Comparison of ENCODE assay signal across 9 cellular contexts in the genomic region with DNA sequence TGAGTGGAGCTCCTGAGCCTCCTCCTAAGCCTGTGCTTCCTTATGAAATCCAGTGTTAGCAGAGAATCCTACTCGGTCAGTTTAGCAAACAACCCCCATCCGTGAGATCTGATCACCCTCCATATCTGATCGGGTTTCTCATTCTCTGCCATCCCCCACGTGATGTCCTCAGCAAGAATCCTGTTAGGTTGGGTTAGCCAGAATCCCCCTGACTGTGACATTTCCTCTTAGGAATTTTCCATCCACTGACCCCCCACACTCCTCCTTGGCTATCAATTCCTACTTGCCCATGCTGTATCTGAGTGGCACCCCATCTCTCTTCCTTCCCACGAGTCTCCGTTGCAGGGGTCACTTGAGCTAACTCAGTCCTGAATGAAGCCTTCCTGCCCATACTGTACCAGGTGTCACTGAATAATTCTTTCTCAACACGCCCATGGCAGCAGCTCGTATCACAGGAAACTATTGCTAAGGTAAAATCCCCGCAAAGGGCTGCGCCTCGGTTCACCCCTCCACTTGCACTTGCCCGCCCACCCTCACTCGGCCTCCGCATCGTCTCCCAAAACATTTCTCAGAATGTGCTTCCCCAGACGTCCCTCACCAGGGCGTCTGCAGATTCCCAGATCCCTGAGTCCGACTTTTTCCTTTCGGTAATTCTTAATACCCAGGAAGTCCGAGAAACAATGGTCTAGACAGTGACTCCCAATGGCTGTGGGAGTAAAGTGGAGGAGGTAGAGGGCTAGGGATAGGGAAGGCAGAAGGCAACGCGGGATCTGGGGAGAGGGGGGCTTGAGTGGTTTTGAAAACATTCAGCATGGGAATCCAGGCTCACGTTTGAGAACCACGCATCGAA. TPM values are rescaled to one million over a fixed set of nuclear protein-coding genes. Genes with fewer than 3 reads are reported as not detected.
DNase-seq lines count a peak whose midpoint lies in the region; ATAC-seq and TF ChIP-seq lines count a peak whose summit lies in the region.
"Had no signal": no experiment of that assay in that cellular context is flagged by ENCODE, and none has a peak within 500 bp of the region (broad histone marks: within the 10 kb centered on the region; RNA-seq: fewer than 3 reads in every experiment).

No MANE protein-coding gene starts in this region.

- H3K27me3 Mint-ChIP-seq in CD4-positive, CD25-positive, alpha-beta regulatory T cell, result peaks cover 19% of the 10 kb centered on the region
- H3K27me3 Mint-ChIP-seq: activated CD4-positive, alpha-beta T cell treated with anti-CD3 and anti-CD28 coated beads for 36 hours had no signal

- TF ChIP-seq POLR2A in gastroesophageal sphincter (IDR thresholded peaks at IDR 0.05), result no peak

- no peak overlapping the region for H3K9ac ChIP-seq in SK-N-MC (ENCODE audit: insufficient read length)
- H3K9ac ChIP-seq in parathyroid adenoma, result peak overlapping the region; percentile 4

- H3K4me3 ChIP-seq in CD4-positive, CD25-positive, alpha-beta regulatory T cell (ENCODE audit: low read depth, low read length), result no peak overlapping the region
- H3K4me3 ChIP-seq in SK-N-MC (no peak overlapping the region), gastroesophageal sphincter (peak overlapping the region in 1 of 2 donors; percentile 30), parathyroid adenoma (ENCODE audit: low read depth, low read length) (peak overlapping the region; percentile 1), WERI-Rb-1 (ENCODE audit: low read depth, low read length) (no peak overlapping the region)

- no peaks in the 10 kb centered on the region for H3K9me3 Mint-ChIP-seq in CD4-positive, CD25-positive, alpha-beta regulatory T cell

- DNase-seq in CD4-positive, CD25-positive, alpha-beta regulatory T cell, result no peak
- DNase-seq in SK-N-MC (ENCODE audit: low read depth, low spot score) (no peak), WERI-Rb-1 (no peak), activated gamma-delta T cell (lab: John Stamatoyannopoulos, UW) (no peak)
- no peak for DNase-seq in activated CD8-positive, alpha-beta memory T cell treated with anti-CD3 and anti-CD28 coated beads, Interleukin-2, amount 50 U/mL, for 48 hours
- no peak for DNase-seq in activated CD4-positive, alpha-beta T cell treated with anti-CD3 and anti-CD28 coated beads for 1 hour
- DNase-seq: activated CD4-positive, alpha-beta T cell treated with anti-CD3 and anti-CD28 coated beads for 36 hours had no signal

- no peak overlapping the region for H3K4me3 Mint-ChIP-seq in CD4-positive, CD25-positive, alpha-beta regulatory T cell
- H3K4me3 Mint-ChIP-seq: activated CD4-positive, alpha-beta T cell treated with anti-CD3 and anti-CD28 coated beads for 36 hours had no signal

- peaks cover 9% of the 10 kb centered on the region for H3K79me2 ChIP-seq in parathyroid adenoma

- TF ChIP-seq EP300 in gastroesophageal sphincter (IDR thresholded peaks at IDR 0.05), result no peak

- H2AFZ ChIP-seq in parathyroid adenoma, result peak overlapping the region; percentile 80

- WGBS in gastroesophageal sphincter (ENCODE audit: low coverage in 1 of 2), 2 donors, result 16 to 35% methylated on average over 8 to 18 of the region's 25 CpGs

- H3K27me3 ChIP-seq in CD4-positive, CD25-positive, alpha-beta regulatory T cell (ENCODE audit: control insufficient read depth, insufficient read depth, low read length), result no peaks in the 10 kb centered on the region
- H3K27me3 ChIP-seq in gastroesophageal sphincter (no peaks in the 10 kb centered on the region), parathyroid adenoma (ENCODE audit: control insufficient read depth, insufficient read depth, low read length) (no peaks in the 10 kb centered on the region), WERI-Rb-1 (ENCODE audit: insufficient read depth, low read depth, severe bottlenecking) (no peaks in the 10 kb centered on the region)

- H3K9me3 ChIP-seq in CD4-positive, CD25-positive, alpha-beta regulatory T cell (ENCODE audit: control insufficient read depth in 2 of 2, low read length in 2 of 2), result no peaks in the 10 kb centered on the region
- H3K9me3 ChIP-seq in SK-N-MC (ENCODE audit: low read depth, low read length) (no peaks in the 10 kb centered on the region), gastroesophageal sphincter (no peaks in the 10 kb centered on the region), parathyroid adenoma (ENCODE audit: control insufficient read depth, low read length) (no peaks in the 10 kb centered on the region), WERI-Rb-1 (ENCODE audit: severe bottlenecking) (no peaks in the 10 kb centered on the region)

- no peak overlapping the region for H3K27ac ChIP-seq in CD4-positive, CD25-positive, alpha-beta regulatory T cell (ENCODE audit: insufficient read depth, low read length, poor library complexity, severe bottlenecking)
- H3K27ac ChIP-seq in SK-N-MC (peak overlapping the region; percentile 96; the same call in 1 of the 2 replicates), gastroesophageal sphincter (peak overlapping the region; percentile 94 to 100 (median 98)), parathyroid adenoma (peak overlapping the region; percentile 97), WERI-Rb-1 (no peak overlapping the region)

- no peaks in the 10 kb centered on the region for H3K4me1 ChIP-seq in CD4-positive, CD25-positive, alpha-beta regulatory T cell (ENCODE audit: control insufficient read depth, insufficient read depth, low read length, poor library complexity, severe bottlenecking)
- H3K4me1 ChIP-seq in gastroesophageal sphincter, result peaks cover 46 to 98% (median 57%) of the 10 kb centered on the region in 3 donors
- peaks cover 64% of the 10 kb centered on the region for H3K4me1 ChIP-seq in parathyroid adenoma

- no peaks in the 10 kb centered on the region for H3K36me3 ChIP-seq in CD4-positive, CD25-positive, alpha-beta regulatory T cell (ENCODE audit: control insufficient read depth, insufficient read depth, low read length)
- H3K36me3 ChIP-seq in SK-N-MC (ENCODE audit: insufficient read depth, low read length) (no peaks in the 10 kb centered on the region), gastroesophageal sphincter (no peaks in the 10 kb centered on the region), parathyroid adenoma (ENCODE audit: control insufficient read depth, insufficient read depth, low read length) (no peaks in the 10 kb centered on the region), WERI-Rb-1 (no peaks in the 10 kb centered on the region)

- no peaks in the 10 kb centered on the region for H3K4me1 Mint-ChIP-seq in CD4-positive, CD25-positive, alpha-beta regulatory T cell
- H3K4me1 Mint-ChIP-seq: activated CD4-positive, alpha-beta T cell treated with anti-CD3 and anti-CD28 coated beads for 36 hours had no signal

- TF ChIP-seq CTCF in gastroesophageal sphincter (IDR thresholded peaks at IDR 0.05), result no peak
- no peak for TF ChIP-seq CTCF in parathyroid adenoma (IDR thresholded peaks at IDR 0.05)
- TF ChIP-seq CTCF in WERI-Rb-1 (IDR thresholded peaks at IDR 0.05; ENCODE audit: low read depth, low read length), result no peak

- ATAC-seq in CD4-positive, CD25-positive, alpha-beta regulatory T cell (ENCODE audit: low read depth in 2 of 2), result no peak
- no peak for ATAC-seq in gastroesophageal sphincter
- ATAC-seq: activated CD4-positive, alpha-beta T cell treated with anti-CD3 and anti-CD28 coated beads for 36 hours had no signal

- peak overlapping the region in 2 of 3 donors; percentile 21 to 22 for H3K27ac Mint-ChIP-seq in CD4-positive, CD25-positive, alpha-beta regulatory T cell
- H3K27ac Mint-ChIP-seq: activated CD4-positive, alpha-beta T cell treated with anti-CD3 and anti-CD28 coated beads for 36 hours had no signal

- H3K36me3 Mint-ChIP-seq in CD4-positive, CD25-positive, alpha-beta regulatory T cell, result no peaks in the 10 kb centered on the region

- H3K4me2 ChIP-seq in parathyroid adenoma (ENCODE audit: low read length), result peak overlapping the region; percentile 57

RNA-seq across cellular contexts. Expression of a gene that starts 44.0 kb away (rescaled TPM):
- total RNA-seq in CD4-positive, CD25-positive, alpha-beta regulatory T cell, result 1.0 TPM
- polyA plus RNA-seq in CD4-positive, CD25-positive, alpha-beta regulatory T cell, result under 1 TPM; 0.23 to 0.56 (median 0.39) TPM
- 100 to 1,000 TPM in 3 of 4 donors, 10 to 100 TPM in 1; 98.0 to 157 (median 126) TPM for total RNA-seq in gastroesophageal sphincter

RNA-seq across cellular contexts. Expression of a gene that starts 58.2 kb away (rescaled TPM):
- total RNA-seq in CD4-positive, CD25-positive, alpha-beta regulatory T cell, result 4.6 TPM
- polyA plus RNA-seq in CD4-positive, CD25-positive, alpha-beta regulatory T cell, result 1 to 10 TPM; 3.1 to 5.0 (median 4.5) TPM
- 1 to 10 TPM in 1 of 4 donors, under 1 TPM in 2, not detected in 1; 0.13 to 3.6 (median 0.35) TPM for total RNA-seq in gastroesophageal sphincter

Comparison
In these comparisons a context has a peak if more than half of its experiments do, and no peak if none do; other contexts are left out.
1. H3K27ac ChIP-seq: peak in SK-N-MC (single experiment), gastroesophageal sphincter (4 of 4) and parathyroid adenoma (single experiment); none in CD4-positive, CD25-positive, alpha-beta regulatory T cell (single experiment) and WERI-Rb-1 (single experiment).
2. RNA of a gene that starts 44.0 kb away (total RNA-seq): 98.0 to 157 TPM in gastroesophageal sphincter; 1.0 TPM in CD4-positive, CD25-positive, alpha-beta regulatory T cell (single experiment); every median in the first group is over 10 times any median in the second.